33 cellular contexts compared by ENCODE assay signal in the genomic region with DNA sequence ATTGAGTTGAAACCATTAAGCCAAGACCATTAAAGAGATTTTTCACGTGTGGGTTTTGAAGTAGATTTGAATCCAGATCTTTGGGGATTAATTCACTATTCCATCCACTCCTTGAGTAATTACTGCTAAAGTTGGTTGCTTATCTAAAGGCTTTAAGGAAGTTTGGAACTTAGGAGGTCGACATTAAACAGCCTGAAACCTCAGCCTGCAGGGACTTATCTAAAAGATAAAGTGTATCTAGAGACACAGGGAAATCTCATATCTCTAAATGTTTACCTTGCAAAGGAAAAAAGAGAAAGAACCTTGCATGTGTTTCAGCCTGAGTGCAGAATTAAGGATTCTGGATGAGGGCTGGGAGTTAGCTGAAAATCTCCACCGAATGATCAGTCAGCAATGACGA.
"Had no signal": no experiment of that assay in that cellular context is flagged by ENCODE, and none has a peak within 500 bp of the region (broad histone marks: within the 10 kb centered on the region; RNA-seq: fewer than 3 reads in every experiment).

No MANE protein-coding gene starts in this region.

- H3K4me3 Mint-ChIP-seq: activated CD4-positive, alpha-beta memory T cell treated with anti-CD3 and anti-CD28 coated beads for 36 hours; activated CD4-positive, alpha-beta T cell treated with anti-CD3 and anti-CD28 coated beads for 36 hours; activated CD4-positive, alpha-beta T cell treated with anti-CD3 and anti-CD28 coated beads, Interleukin-2, amount 10 ng/mL, durations not matched to agents 24 days and 14 days; activated CD8-positive, alpha-beta memory T cell treated with anti-CD3 and anti-CD28 coated beads, Interleukin-2, amount 10 ng/mL, durations not matched to agents 7 days and 5 days; activated CD8-positive, alpha-beta T cell treated with anti-CD3 and anti-CD28 coated beads, Interleukin-2, amount 10 ng/mL, durations not matched to agents 7 days and 5 days; activated naive CD4-positive, alpha-beta T cell treated with anti-CD3 and anti-CD28 coated beads for 36 hours; activated naive CD4-positive, alpha-beta T cell treated with anti-CD3 and anti-CD28 coated beads, Interleukin-2, amount 50 U/mL, for 24 hours; activated naive CD8-positive, alpha-beta T cell treated with anti-CD3 and anti-CD28 coated beads for 36 hours; activated naive CD8-positive, alpha-beta T cell treated with anti-CD3 and anti-CD28 coated beads, Interleukin-2, amount 50 U/mL, for 24 hours; activated T-helper 1 cell treated with anti-CD3 and anti-CD28 coated beads, Interleukin-12 subunit alpha, Interleukin-12 subunit beta, Interleukin-2, Interleukin-4 antibody, amounts not matched to agents 30 ng/mL and 10 ng/mL and 1 ng/mL, durations not matched to agents 14 hours and 24 hours and 36 hours; dendritic cell treated with granulocyte-macrophage colony-stimulating factor and Interleukin-4, amounts not matched to agents 40 ng/mL and 50 ng/mL, for 4 days; effector memory CD8-positive, alpha-beta T cell had no signal

- DNase-seq: activated CD4-positive, alpha-beta memory T cell treated with anti-CD3 and anti-CD28 coated beads for 36 hours; activated CD4-positive, alpha-beta T cell treated with anti-CD3 and anti-CD28 coated beads for 36 hours; activated CD4-positive, alpha-beta T cell treated with anti-CD3 and anti-CD28 coated beads, Interleukin-2, amount 10 ng/mL, durations not matched to agents 24 days and 14 days; activated CD4-positive, CD25-positive, alpha-beta regulatory T cell; activated CD4-positive, CD25-positive, alpha-beta regulatory T cell treated with anti-CD3 and anti-CD28 coated beads, Interleukin-2, amount 50 U/mL, for 72 hours; activated CD8-positive, alpha-beta memory T cell treated with anti-CD3 and anti-CD28 coated beads, Interleukin-2, amount 10 ng/mL, durations not matched to agents 7 days and 5 days; activated CD8-positive, alpha-beta memory T cell treated with anti-CD3 and anti-CD28 coated beads, Interleukin-2, amount 50 U/mL, for 4 hours; activated CD8-positive, alpha-beta T cell treated with anti-CD3 and anti-CD28 coated beads, Interleukin-2, amount 10 ng/mL, durations not matched to agents 7 days and 5 days; activated effector memory CD4-positive, alpha-beta T cell treated with anti-CD3 and anti-CD28 coated beads, Interleukin-2, amount 50 U/mL, for 16 hours; activated naive CD4-positive, alpha-beta T cell treated with anti-CD3 and anti-CD28 coated beads for 36 hours; activated naive CD8-positive, alpha-beta T cell treated with anti-CD3 and anti-CD28 coated beads for 36 hours; activated naive CD8-positive, alpha-beta T cell treated with anti-CD3 and anti-CD28 coated beads, Interleukin-2, amount 50 U/mL, for 24 hours; activated T-cell treated with anti-CD3 and anti-CD28 coated beads, Interleukin-2, amount 50 U/mL, for 1 hour; activated T-cell treated with anti-CD3 and anti-CD28 coated beads, Interleukin-2, amount 50 U/mL, for 48 hours; adrenal gland; amygdala; aorta; body of pancreas; central memory CD4-positive, alpha-beta T cell; cerebellar nuclear complex; colonic mucosa; dorsolateral prefrontal cortex; effector CD4-positive, alpha-beta T cell; effector memory CD8-positive, alpha-beta T cell; erythroblast; foreskin melanocyte; T-helper 2 cell had no signal

- H3K36me3 Mint-ChIP-seq: activated CD4-positive, alpha-beta memory T cell treated with anti-CD3 and anti-CD28 coated beads for 36 hours; activated CD8-positive, alpha-beta memory T cell treated with anti-CD3 and anti-CD28 coated beads, Interleukin-2, amount 10 ng/mL, durations not matched to agents 7 days and 5 days; activated naive CD4-positive, alpha-beta T cell treated with anti-CD3 and anti-CD28 coated beads, Interleukin-2, amount 50 U/mL, for 24 hours; activated naive CD8-positive, alpha-beta T cell treated with anti-CD3 and anti-CD28 coated beads for 36 hours had no signal

- H3K4me1 Mint-ChIP-seq: activated CD4-positive, alpha-beta T cell treated with anti-CD3 and anti-CD28 coated beads for 36 hours; activated CD4-positive, alpha-beta T cell treated with anti-CD3 and anti-CD28 coated beads, Interleukin-2, amount 10 ng/mL, durations not matched to agents 24 days and 14 days; activated CD8-positive, alpha-beta memory T cell treated with anti-CD3 and anti-CD28 coated beads, Interleukin-2, amount 10 ng/mL, durations not matched to agents 7 days and 5 days; activated naive CD4-positive, alpha-beta T cell treated with anti-CD3 and anti-CD28 coated beads, Interleukin-2, amount 50 U/mL, for 24 hours; activated naive CD8-positive, alpha-beta T cell treated with anti-CD3 and anti-CD28 coated beads for 36 hours; activated naive CD8-positive, alpha-beta T cell treated with anti-CD3 and anti-CD28 coated beads, Interleukin-2, amount 50 U/mL, for 24 hours had no signal

- H3K9me3 ChIP-seq: adrenal gland, body of pancreas, colonic mucosa, esophagus muscularis mucosa, gastroesophageal sphincter had no signal

- ATAC-seq: activated CD4-positive, alpha-beta T cell treated with anti-CD3 and anti-CD28 coated beads for 36 hours; activated CD8-positive, alpha-beta memory T cell treated with anti-CD3 and anti-CD28 coated beads, Interleukin-2, amount 10 ng/mL, durations not matched to agents 7 days and 5 days; activated CD8-positive, alpha-beta T cell treated with anti-CD3 and anti-CD28 coated beads, Interleukin-2, amount 10 ng/mL, durations not matched to agents 7 days and 5 days; activated naive CD8-positive, alpha-beta T cell treated with anti-CD3 and anti-CD28 coated beads, Interleukin-2, amount 50 U/mL, for 24 hours; body of pancreas; effector memory CD8-positive, alpha-beta T cell; gastroesophageal sphincter had no signal

- H3K4me3 ChIP-seq: adrenal gland, body of pancreas, colonic mucosa, dorsolateral prefrontal cortex, esophagus muscularis mucosa, gastroesophageal sphincter had no signal

- H3K4me1 ChIP-seq: body of pancreas, colonic mucosa had no signal

- H3K27me3 Mint-ChIP-seq: dendritic cell treated with granulocyte-macrophage colony-stimulating factor and Interleukin-4, amounts not matched to agents 40 ng/mL and 50 ng/mL, for 4 days had no signal

- H3K27ac ChIP-seq: adrenal gland, colonic mucosa, dorsolateral prefrontal cortex, esophagus muscularis mucosa, gastroesophageal sphincter had no signal

- H3K27me3 ChIP-seq: adrenal gland, body of pancreas, colonic mucosa, esophagus muscularis mucosa, gastroesophageal sphincter had no signal

- H3K9me3 Mint-ChIP-seq: activated CD4-positive, alpha-beta memory T cell treated with anti-CD3 and anti-CD28 coated beads for 36 hours; activated CD4-positive, alpha-beta T cell treated with anti-CD3 and anti-CD28 coated beads, Interleukin-2, amount 10 ng/mL, durations not matched to agents 24 days and 14 days; activated naive CD4-positive, alpha-beta T cell treated with anti-CD3 and anti-CD28 coated beads for 36 hours; activated naive CD8-positive, alpha-beta T cell treated with anti-CD3 and anti-CD28 coated beads for 36 hours; activated naive CD8-positive, alpha-beta T cell treated with anti-CD3 and anti-CD28 coated beads, Interleukin-2, amount 50 U/mL, for 24 hours; activated T-helper 1 cell treated with anti-CD3 and anti-CD28 coated beads, Interleukin-12 subunit alpha, Interleukin-12 subunit beta, Interleukin-2, Interleukin-4 antibody, amounts not matched to agents 30 ng/mL and 10 ng/mL and 1 ng/mL, durations not matched to agents 14 hours and 24 hours and 36 hours; activated T-helper 2 cell treated with anti-CD3 and anti-CD28 coated beads, Interferon-gamma antibody, Interleukin-2, Interleukin-4, amounts not matched to agents 10 μg/mL and 5 μg/mL and 100 μg/mL, durations not matched to agents 14 hours and 24 hours and 36 hours; dendritic cell treated with granulocyte-macrophage colony-stimulating factor and Interleukin-4, amounts not matched to agents 40 ng/mL and 50 ng/mL, for 4 days; effector memory CD8-positive, alpha-beta T cell had no signal

- H3K27ac Mint-ChIP-seq: activated CD4-positive, alpha-beta memory T cell treated with anti-CD3 and anti-CD28 coated beads for 36 hours; activated CD4-positive, alpha-beta T cell treated with anti-CD3 and anti-CD28 coated beads for 36 hours; activated CD4-positive, alpha-beta T cell treated with anti-CD3 and anti-CD28 coated beads, Interleukin-2, amount 10 ng/mL, durations not matched to agents 24 days and 14 days; activated CD8-positive, alpha-beta memory T cell treated with anti-CD3 and anti-CD28 coated beads, Interleukin-2, amount 10 ng/mL, durations not matched to agents 7 days and 5 days; activated CD8-positive, alpha-beta T cell treated with anti-CD3 and anti-CD28 coated beads, Interleukin-2, amount 10 ng/mL, durations not matched to agents 7 days and 5 days; activated naive CD4-positive, alpha-beta T cell treated with anti-CD3 and anti-CD28 coated beads for 36 hours; activated naive CD4-positive, alpha-beta T cell treated with anti-CD3 and anti-CD28 coated beads, Interleukin-2, amount 50 U/mL, for 24 hours; activated naive CD8-positive, alpha-beta T cell treated with anti-CD3 and anti-CD28 coated beads for 36 hours; activated naive CD8-positive, alpha-beta T cell treated with anti-CD3 and anti-CD28 coated beads, Interleukin-2, amount 50 U/mL, for 24 hours; activated T-helper 1 cell treated with anti-CD3 and anti-CD28 coated beads, Interleukin-12 subunit alpha, Interleukin-12 subunit beta, Interleukin-2, Interleukin-4 antibody, amounts not matched to agents 30 ng/mL and 10 ng/mL and 1 ng/mL, durations not matched to agents 14 hours and 24 hours and 36 hours; activated T-helper 2 cell treated with anti-CD3 and anti-CD28 coated beads, Interferon-gamma antibody, Interleukin-2, Interleukin-4, amounts not matched to agents 10 μg/mL and 5 μg/mL and 100 μg/mL, durations not matched to agents 14 hours and 24 hours and 36 hours; dendritic cell treated with granulocyte-macrophage colony-stimulating factor and Interleukin-4, amounts not matched to agents 40 ng/mL and 50 ng/mL, for 4 days; effector memory CD8-positive, alpha-beta T cell had no signal

- H3K36me3 ChIP-seq: adrenal gland, colonic mucosa had no signal
